In genomic region chr5:142521706-142522105, GRCh38 we compare ENCODE assay signal across 21 cellular contexts.
DNase-seq lines count a peak whose midpoint lies in the region; ATAC-seq and TF ChIP-seq lines count a peak whose summit lies in the region.
"Had no signal": no experiment of that assay in that cellular context is flagged by ENCODE, and none has a peak within 500 bp of the region (broad histone marks: within the 10 kb centered on the region; RNA-seq: fewer than 3 reads in every experiment).

No MANE protein-coding gene starts in this region.

- ATAC-seq in GM23338: no peak
- no peak for ATAC-seq in body of pancreas
- ATAC-seq in naive thymus-derived CD4-positive, alpha-beta T cell: no peak
- ATAC-seq: A549, GM12878 had no signal

- H3K27me3 Mint-ChIP-seq in GM23338 (ENCODE audit: insufficient read depth, low read depth, poor library complexity) (peaks cover 8% of the 10 kb centered on the region), nephron progenitor cell (ENCODE audit: low read depth, poor library complexity) (no peaks in the 10 kb centered on the region)
- peaks cover 0 to 6% (median 0%) of the 10 kb centered on the region in 5 donors for H3K27me3 Mint-ChIP-seq in naive thymus-derived CD4-positive, alpha-beta T cell

- H3K4me1 Mint-ChIP-seq in GM23338: peaks cover 22% of the 10 kb centered on the region
- peaks cover 27% of the 10 kb centered on the region for H3K4me1 Mint-ChIP-seq in nephron progenitor cell
- H3K4me1 Mint-ChIP-seq in naive thymus-derived CD4-positive, alpha-beta T cell: peaks cover 0 to 2% (median 0%) of the 10 kb centered on the region in 7 donors

- H3K27me3 ChIP-seq in GM23338 (ENCODE audit: insufficient read depth) (no peaks in the 10 kb centered on the region), tibial nerve (no peaks in the 10 kb centered on the region), body of pancreas (no peaks in the 10 kb centered on the region)
- no peaks in the 10 kb centered on the region for H3K27me3 ChIP-seq in naive thymus-derived CD4-positive, alpha-beta T cell (ENCODE audit: control insufficient read depth in 2 of 2, insufficient read depth in 2 of 2, low read length in 2 of 2)
- H3K27me3 ChIP-seq: BLaER1 treated with 17β-estradiol and CSF1 and Interleukin-3, amounts not matched to agents 10 nM and 100 nM had no signal

- H3K9me2 ChIP-seq in GM23338 (ENCODE audit: insufficient read depth): no peaks in the 10 kb centered on the region
- H3K9me2 ChIP-seq: SK-N-SH had no signal

- peaks cover 12% of the 10 kb centered on the region; the same call in 2 of the 3 replicates for H3K36me3 Mint-ChIP-seq in GM23338 (ENCODE audit: low read depth)
- peaks cover 11% of the 10 kb centered on the region for H3K36me3 Mint-ChIP-seq in nephron progenitor cell (ENCODE audit: low read depth)
- H3K36me3 Mint-ChIP-seq in naive thymus-derived CD4-positive, alpha-beta T cell: peaks cover 0 to 9% (median 5%) of the 10 kb centered on the region in 5 donors

- peaks cover 6% of the 10 kb centered on the region; the same call in 1 of the 2 replicates for H3F3A ChIP-seq in GM23338 (replicated peaks; ENCODE audit: low read depth)

- no peak for TF ChIP-seq EP300 in tibial nerve (IDR thresholded peaks at IDR 0.05)

- no peaks in the 10 kb centered on the region for H4K20me1 ChIP-seq in GM23338 (replicated peaks; ENCODE audit: insufficient read depth)
- H4K20me1 ChIP-seq: BLaER1 treated with 17β-estradiol and CSF1 and Interleukin-3, amounts not matched to agents 10 nM and 100 nM had no signal

- CTCF ChIA-PET in naive thymus-derived CD4-positive, alpha-beta T cell (lab: Charles Lee): no interaction called here

- H3K4me3 Mint-ChIP-seq in GM23338: no peak overlapping the region
- no peak overlapping the region for H3K4me3 Mint-ChIP-seq in nephron progenitor cell
- no peak overlapping the region for H3K4me3 Mint-ChIP-seq in naive thymus-derived CD4-positive, alpha-beta T cell

- H3K36me3 ChIP-seq in GM23338 (ENCODE audit: insufficient read depth) (no peaks in the 10 kb centered on the region), tibial nerve (no peaks in the 10 kb centered on the region), body of pancreas (replicated peaks in 1 of 2; ENCODE audit: insufficient read depth in 1 of 2, low read depth in 2 of 2) (no peaks in the 10 kb centered on the region)
- H3K36me3 ChIP-seq in naive thymus-derived CD4-positive, alpha-beta T cell (ENCODE audit: control insufficient read depth in 2 of 3, insufficient read depth in 3 of 3, low read length in 3 of 3): no peaks in the 10 kb centered on the region
- H3K36me3 ChIP-seq: BLaER1 treated with 17β-estradiol and CSF1 and Interleukin-3, amounts not matched to agents 10 nM and 100 nM had no signal

- TF ChIP-seq POLR2A in tibial nerve (IDR thresholded peaks at IDR 0.05) (no peak), body of pancreas (IDR thresholded peaks at IDR 0.05) (no peak)

- intact Hi-C loops in body of pancreas (cut with DNase I): no loop called here
- intact Hi-C loops in naive thymus-derived CD4-positive, alpha-beta T cell (cut with micrococcal nuclease): no loop called here

- no peak overlapping the region for H3K4me3 ChIP-seq in GM23338
- H3K4me3 ChIP-seq in tibial nerve: no peak overlapping the region
- H3K4me3 ChIP-seq in body of pancreas: no peak overlapping the region
- no peak overlapping the region for H3K4me3 ChIP-seq in naive thymus-derived CD4-positive, alpha-beta T cell (ENCODE audit: low read length)
- H3K4me3 ChIP-seq: A549; BLaER1 treated with 17β-estradiol and CSF1 and Interleukin-3, amounts not matched to agents 10 nM and 100 nM; GM12878 had no signal

- 75 to 84% methylated on average over 7 of the region's 7 CpGs for WGBS in tibial nerve, 2 donors
- 16 to 19% methylated on average over 7 of the region's 7 CpGs for WGBS in body of pancreas, 2 donors

- H3K27ac Mint-ChIP-seq in GM23338 (no peak overlapping the region), nephron progenitor cell (peak overlapping the region; percentile 88)
- no peak overlapping the region for H3K27ac Mint-ChIP-seq in naive thymus-derived CD4-positive, alpha-beta T cell

- H3K27ac ChIP-seq in GM23338 (ENCODE audit: low read depth) (no peak overlapping the region), tibial nerve (no peak overlapping the region), body of pancreas (no peak overlapping the region)
- H3K27ac ChIP-seq in naive thymus-derived CD4-positive, alpha-beta T cell (ENCODE audit: low read depth, low read length): no peak overlapping the region
- H3K27ac ChIP-seq: A549; BLaER1 treated with 17β-estradiol and CSF1 and Interleukin-3, amounts not matched to agents 10 nM and 100 nM; HL-60 had no signal

- H3K4me1 ChIP-seq in GM23338 (ENCODE audit: insufficient read depth): peaks cover 12% of the 10 kb centered on the region
- no peaks in the 10 kb centered on the region for H3K4me1 ChIP-seq in tibial nerve
- no peaks in the 10 kb centered on the region for H3K4me1 ChIP-seq in body of pancreas
- H3K4me1 ChIP-seq in naive thymus-derived CD4-positive, alpha-beta T cell (ENCODE audit: control insufficient read depth in 2 of 2, insufficient read depth in 2 of 2, low read length in 2 of 2): no peaks in the 10 kb centered on the region
- H3K4me1 ChIP-seq: A549 had no signal

- no peak overlapping the region; the same call in 1 of the 2 replicates for H3K4me2 ChIP-seq in GM23338
- H3K4me2 ChIP-seq: A549; BLaER1 treated with 17β-estradiol and CSF1 and Interleukin-3, amounts not matched to agents 10 nM and 100 nM; SK-N-SH had no signal

- POLR2A ChIA-PET in naive thymus-derived CD4-positive, alpha-beta T cell (lab: Charles Lee): no interaction called here

- no peak for TF ChIP-seq CTCF in GM23338 (conservative IDR thresholded peaks at IDR 0.05; ENCODE audit: low read depth in 2 of 2)
- TF ChIP-seq CTCF in nephron progenitor cell (IDR thresholded peaks at IDR 0.05): no peak
- no peak for TF ChIP-seq CTCF in tibial nerve (IDR thresholded peaks at IDR 0.05)
- no peak for TF ChIP-seq CTCF in body of pancreas (IDR thresholded peaks at IDR 0.05)

- peaks cover 0 to 8% (median 0%) of the 10 kb centered on the region in 4 donors for H3K9me3 ChIP-seq in tibial nerve
- H3K9me3 ChIP-seq in body of pancreas: no peaks in the 10 kb centered on the region
- peaks cover 0 to 8% (median 0%) of the 10 kb centered on the region in 3 experiments for H3K9me3 ChIP-seq in naive thymus-derived CD4-positive, alpha-beta T cell (ENCODE audit: control insufficient read depth in 2 of 3, low read length in 3 of 3)
- H3K9me3 ChIP-seq: A549, SK-N-SH had no signal

- H2AFZ ChIP-seq in GM23338: peak overlapping the region; percentile 10; the same call in 1 of the 2 replicates

- DNase-seq in GM23338 (ENCODE audit: low spot score) (no peak), LHCN-M2 (ENCODE audit: low read depth) (peak; percentile 61), kidney tubule cell (ENCODE audit: low spot score) (peak; percentile 24), nephron progenitor cell (no peak), tibial nerve (ENCODE audit: low spot score in 2 of 2) (no peak), body of pancreas (no peak), NCI-H510A treated with DMSO at 0.1 percent for 48 hours (lab: John Stamatoyannopoulos, UW) (no peak)
- DNase-seq in naive thymus-derived CD4-positive, alpha-beta T cell: no peak
- DNase-seq: DND-41, HCEC 1CT, KBM-7, NCI-H1436, NCI-H2029, NCI-H446, NCI-H774, Right ventricle myocardium superior, SK-N-SH had no signal

- no peaks in the 10 kb centered on the region for H3K79me2 ChIP-seq in GM23338 (replicated peaks; ENCODE audit: insufficient read depth)

- H3K9me3 Mint-ChIP-seq in GM23338 (peaks cover 13% of the 10 kb centered on the region), nephron progenitor cell (peaks cover 17% of the 10 kb centered on the region)
- peaks cover 0 to 14% (median 5%) of the 10 kb centered on the region in 11 donors for H3K9me3 Mint-ChIP-seq in naive thymus-derived CD4-positive, alpha-beta T cell

TF ChIP-seq in GM23338, 12 proteins besides CTCF, POLR2A, EP300 and RAD21 (continues in another document):
- TF ChIP-seq ETS1 (IDR thresholded peaks at IDR 0.05): no peak
- TF ChIP-seq POLR2AphosphoS5 (IDR thresholded peaks at IDR 0.05; ENCODE audit: low read depth): no peak
- TF ChIP-seq EZH2phosphoT487 (IDR thresholded peaks at IDR 0.05; ENCODE audit: unreplicated experiment): no peak
- no peak for TF ChIP-seq EZH2 (IDR thresholded peaks at IDR 0.05; ENCODE audit: low read depth, unreplicated experiment)
- no peak for TF ChIP-seq JUNB (IDR thresholded peaks at IDR 0.05; ENCODE audit: unreplicated experiment)
- no peak for TF ChIP-seq REST (IDR thresholded peaks at IDR 0.05; ENCODE audit: unreplicated experiment)

Comparison
In these comparisons a context has a peak if more than half of its experiments do, and no peak if none do; other contexts are left out.
1. DNase-seq: peak in LHCN-M2 (single experiment) and kidney tubule cell (single experiment); none in GM23338 (single experiment), nephron progenitor cell (single experiment), tibial nerve (0 of 2), body of pancreas (0 of 4), NCI-H510A treated with DMSO at 0.1 percent for 48 hours (single experiment) and naive thymus-derived CD4-positive, alpha-beta T cell (0 of 9).